ENCODE assay signal across 12 cellular contexts in genomic region chr1:215631489-215631888, GRCh38.
DNase-seq lines count a peak whose midpoint lies in the region; ATAC-seq and TF ChIP-seq lines count a peak whose summit lies in the region.
"Had no signal": no experiment of that assay in that cellular context is flagged by ENCODE, and none has a peak within 500 bp of the region (broad histone marks: within the 10 kb centered on the region; RNA-seq: fewer than 3 reads in every experiment).

No MANE protein-coding gene starts in this region.

- POLR2A ChIA-PET in IMR-90 (lab: Charles Lee; ENCODE audit: unreplicated experiment) = no interaction called here
- POLR2A ChIA-PET in naive thymus-derived CD4-positive, alpha-beta T cell (lab: Charles Lee) = no interaction called here

- peak; percentile 64 for DNase-seq in ACHN
- peak; percentile 74 for DNase-seq in IMR-90
- peak; percentile 48 for DNase-seq in NCI-H748 treated with DMSO at 0.1 percent for 48 hours (lab: John Stamatoyannopoulos, UW)
- peak; percentile 5 for DNase-seq in cerebellum (ENCODE audit: low spot score)
- DNase-seq in naive thymus-derived CD4-positive, alpha-beta T cell = no peak
- no peak for DNase-seq in Peyer's patch
- no peak for DNase-seq in NK-92 treated with Interleukin-12 subunit alpha and Interleukin-12 subunit beta, amount 100 ng/mL, for 24 hours (lab: John Stamatoyannopoulos, UW)
- DNase-seq: left lung had no signal

- CTCF ChIA-PET in IMR-90 (lab: Yijun Ruan, JAX) = interaction anchor here (0.6 kb wide), 1 partner anchor 453 kb away, joined by 6 read pairs; no protein-coding TSS in a partner anchor
- CTCF ChIA-PET in naive thymus-derived CD4-positive, alpha-beta T cell (lab: Charles Lee) = no interaction called here

- H3K14ac ChIP-seq in IMR-90 (replicated peaks; ENCODE audit: low read depth, low read length) = no peak overlapping the region

- no peak overlapping the region for H3K56ac ChIP-seq in IMR-90 (ENCODE audit: extremely low read depth, insufficient read depth, low read length)

- no peak overlapping the region for H4K91ac ChIP-seq in IMR-90 (ENCODE audit: insufficient read depth, low read depth, low read length)

- peak overlapping the region; percentile 9 for H3K4me2 ChIP-seq in IMR-90 (ENCODE audit: low read depth, low read length)
- H3K4me2 ChIP-seq: BLaER1 had no signal

- H3K9me3 ChIP-seq in IMR-90 (ENCODE audit: control insufficient read depth, insufficient read depth, low read length) (no peaks in the 10 kb centered on the region), Peyer's patch (no peaks in the 10 kb centered on the region)
- H3K9me3 ChIP-seq in naive thymus-derived CD4-positive, alpha-beta T cell (ENCODE audit: control insufficient read depth in 2 of 3, low read length in 3 of 3) = no peaks in the 10 kb centered on the region
- H3K9me3 ChIP-seq: BLaER1, esophagus muscularis mucosa, left lung had no signal

- ATAC-seq in IMR-90 (ENCODE audit: low read depth) = peak; percentile 68
- ATAC-seq in naive thymus-derived CD4-positive, alpha-beta T cell = no peak
- no peak for ATAC-seq in HG03280 (IDR thresholded peaks at IDR 0.05; ENCODE audit: unreplicated experiment)
- ATAC-seq: left lung had no signal

- no peak overlapping the region for H3K27ac Mint-ChIP-seq in naive thymus-derived CD4-positive, alpha-beta T cell
- H3K27ac Mint-ChIP-seq: activated naive CD4-positive, alpha-beta T cell treated with anti-CD3 and anti-CD28 coated beads, Interleukin-2, amount 50 U/mL, for 24 hours had no signal

- H2AFZ ChIP-seq in IMR-90 (replicated peaks; ENCODE audit: low read length, poor library complexity) = peak overlapping the region; percentile 57

- in situ Hi-C loops in ACHN (cut with HindIII; ENCODE audit: low pct_ligation_motif_present, low pct_unique_long_range_greater_than_20kb, low sequenced_read_pairs) = no loop called here
- in situ Hi-C loops in IMR-90 (cut with MboI; ENCODE audit: low sequenced_read_pairs) = no loop called here

- H2AK9ac ChIP-seq in IMR-90 (replicated peaks; ENCODE audit: low read depth, low read length, poor library complexity) = no peak overlapping the region

- no peak overlapping the region for H2BK20ac ChIP-seq in IMR-90 (ENCODE audit: low read depth, low read length)

- dilution Hi-C loops in IMR-90 (cut with HindIII; ENCODE audit: low sequenced_read_pairs, unreplicated experiment) = no loop called here

- H3K4me3 ChIP-seq in IMR-90 (ENCODE audit: insufficient read depth, low read depth, low read length) (no peak overlapping the region), Peyer's patch (no peak overlapping the region)
- no peak overlapping the region for H3K4me3 ChIP-seq in naive thymus-derived CD4-positive, alpha-beta T cell (ENCODE audit: low read length)
- H3K4me3 ChIP-seq: BLaER1, esophagus muscularis mucosa, left lung had no signal

- peaks cover 0 to 33% (median 7%) of the 10 kb centered on the region in 5 donors for H3K27me3 Mint-ChIP-seq in naive thymus-derived CD4-positive, alpha-beta T cell

- no peak for TF ChIP-seq RAD21 in IMR-90 (IDR thresholded peaks at IDR 0.05; ENCODE audit: low read length)

- H4K5ac ChIP-seq in IMR-90 (ENCODE audit: low read depth, low read length) = no peak overlapping the region

- no peak overlapping the region for H3K27ac ChIP-seq in IMR-90 (ENCODE audit: insufficient read depth, low read length)
- no peak overlapping the region for H3K27ac ChIP-seq in naive thymus-derived CD4-positive, alpha-beta T cell (ENCODE audit: low read depth, low read length)
- no peak overlapping the region for H3K27ac ChIP-seq in Peyer's patch
- H3K27ac ChIP-seq: BLaER1, esophagus muscularis mucosa, left lung had no signal

- no peaks in the 10 kb centered on the region for H3K4me1 Mint-ChIP-seq in naive thymus-derived CD4-positive, alpha-beta T cell
- H3K4me1 Mint-ChIP-seq: activated naive CD4-positive, alpha-beta T cell treated with anti-CD3 and anti-CD28 coated beads, Interleukin-2, amount 50 U/mL, for 24 hours had no signal

- no TSS peak for BruUV-seq in IMR-90 (replicated peaks; lab: Mats Ljungman, UMichigan)

- H3K36me3 ChIP-seq in IMR-90 (ENCODE audit: control insufficient read depth, insufficient read depth, low read length) = no peaks in the 10 kb centered on the region
- no peaks in the 10 kb centered on the region for H3K36me3 ChIP-seq in naive thymus-derived CD4-positive, alpha-beta T cell (ENCODE audit: control insufficient read depth in 2 of 3, insufficient read depth in 3 of 3, low read length in 3 of 3)
- H3K36me3 ChIP-seq in Peyer's patch = no peaks in the 10 kb centered on the region
- H3K36me3 ChIP-seq: BLaER1, esophagus muscularis mucosa, left lung had no signal

- no peaks in the 10 kb centered on the region for H3K36me3 Mint-ChIP-seq in naive thymus-derived CD4-positive, alpha-beta T cell
- H3K36me3 Mint-ChIP-seq: activated naive CD4-positive, alpha-beta T cell treated with anti-CD3 and anti-CD28 coated beads, Interleukin-2, amount 50 U/mL, for 24 hours had no signal

- peaks cover 6% of the 10 kb centered on the region for H3K4me1 ChIP-seq in IMR-90 (ENCODE audit: control insufficient read depth, insufficient read depth, low read length)
- no peaks in the 10 kb centered on the region for H3K4me1 ChIP-seq in naive thymus-derived CD4-positive, alpha-beta T cell (ENCODE audit: control insufficient read depth in 2 of 2, insufficient read depth in 2 of 2, low read length in 2 of 2)
- peaks cover 0 to 7% (median 0%) of the 10 kb centered on the region in 4 donors for H3K4me1 ChIP-seq in Peyer's patch
- H3K4me1 ChIP-seq: BLaER1, left lung had no signal

- no peak for TF ChIP-seq CTCF in IMR-90 (conservative IDR thresholded peaks at IDR 0.05; ENCODE audit: low read depth, low read length)
- no peak for TF ChIP-seq CTCF in Peyer's patch (IDR thresholded peaks at IDR 0.05)

- no peaks in the 10 kb centered on the region for H3K79me1 ChIP-seq in IMR-90 (ENCODE audit: low read depth in 1 of 2, low read length in 2 of 2)

- peaks cover 4% of the 10 kb centered on the region for H3K9me1 ChIP-seq in IMR-90 (ENCODE audit: insufficient read depth, low read length)

- no peak overlapping the region for H3K18ac ChIP-seq in IMR-90 (ENCODE audit: low read depth, low read length)

- intact Hi-C loops in IMR-90 (cut with micrococcal nuclease) = no loop called here
- intact Hi-C loops in naive thymus-derived CD4-positive, alpha-beta T cell (cut with micrococcal nuclease) = no loop called here

- no peak overlapping the region for H4K8ac ChIP-seq in IMR-90 (ENCODE audit: low read depth in 2 of 2, low read length in 2 of 2)

- no peak overlapping the region for H2BK15ac ChIP-seq in IMR-90 (ENCODE audit: low read depth, low read length)

- H3K9me3 Mint-ChIP-seq in naive thymus-derived CD4-positive, alpha-beta T cell = peaks cover 0 to 4% (median 0%) of the 10 kb centered on the region in 11 donors
- H3K9me3 Mint-ChIP-seq: activated naive CD4-positive, alpha-beta T cell treated with anti-CD3 and anti-CD28 coated beads, Interleukin-2, amount 50 U/mL, for 24 hours had no signal

- H3K9ac ChIP-seq in IMR-90 (ENCODE audit: low read depth, low read length) = no peak overlapping the region
- H3K9ac ChIP-seq: BLaER1 had no signal

- H3K4me3 Mint-ChIP-seq in naive thymus-derived CD4-positive, alpha-beta T cell = no peak overlapping the region
- H3K4me3 Mint-ChIP-seq: activated naive CD4-positive, alpha-beta T cell treated with anti-CD3 and anti-CD28 coated beads, Interleukin-2, amount 50 U/mL, for 24 hours had no signal

- no CpG with 5 or more reads among the region's 3 CpGs for WGBS in IMR-90 (ENCODE audit: extremely low coverage in 2 of 2, insufficient read length in 1 of 2), 2 experiments

- no peak overlapping the region for H2BK5ac ChIP-seq in IMR-90 (ENCODE audit: low read depth, low read length, poor library complexity, severe bottlenecking)

- no peak overlapping the region; the same call in 1 of the 2 replicates for H2AK5ac ChIP-seq in IMR-90 (ENCODE audit: low read depth, low read length)

- no peaks in the 10 kb centered on the region for H4K20me1 ChIP-seq in IMR-90 (ENCODE audit: insufficient read depth, low read length)
- H4K20me1 ChIP-seq: BLaER1 had no signal

- H3K4ac ChIP-seq in IMR-90 (ENCODE audit: low read depth, low read length) = no peak overlapping the region

- H2BK120ac ChIP-seq in IMR-90 (ENCODE audit: low read depth, low read length) = 0 out of 2 replicates have a peak overlapping the region, but pooled peaks have one; percentile 6

- TF ChIP-seq POLR2A in IMR-90 (IDR thresholded peaks at IDR 0.05; ENCODE audit: low read depth, low read length) = no peak
- no peak for TF ChIP-seq POLR2A in Peyer's patch (IDR thresholded peaks at IDR 0.05)

- no peak overlapping the region for H3K23ac ChIP-seq in IMR-90 (ENCODE audit: low read depth, low read length)

- H3K27me3 ChIP-seq in IMR-90 (ENCODE audit: control insufficient read depth, insufficient read depth, low read length) (no peaks in the 10 kb centered on the region), Peyer's patch (no peaks in the 10 kb centered on the region)
- H3K27me3 ChIP-seq in naive thymus-derived CD4-positive, alpha-beta T cell (ENCODE audit: control insufficient read depth in 2 of 2, insufficient read depth in 2 of 2, low read length in 2 of 2) = no peaks in the 10 kb centered on the region
- H3K27me3 ChIP-seq: BLaER1, esophagus muscularis mucosa, left lung had no signal

TF ChIP-seq in IMR-90, 13 proteins besides CTCF, POLR2A, EP300 and RAD21 (continues in another document):
- TF ChIP-seq CEBPB (IDR thresholded peaks at IDR 0.05; ENCODE audit: low read depth, low read length) = no peak
- no peak for TF ChIP-seq NFE2L2 (IDR thresholded peaks at IDR 0.05; ENCODE audit: low read depth, low read length)
- no peak for TF ChIP-seq CHD1 (IDR thresholded peaks at IDR 0.05; ENCODE audit: low read depth, low read length)
- no peak for TF ChIP-seq SMC3 (IDR thresholded peaks at IDR 0.05; ENCODE audit: low read depth, low read length)
- no peak for TF ChIP-seq MXI1 (IDR thresholded peaks at IDR 0.05; ENCODE audit: borderline replicate concordance, low read depth, low read length)
- TF ChIP-seq MAZ (IDR thresholded peaks at IDR 0.05; ENCODE audit: borderline replicate concordance, low read depth, low read length) = no peak
- no peak for TF ChIP-seq RCOR1 (IDR thresholded peaks at IDR 0.05; ENCODE audit: insufficient replicate concordance, low read length)
- no peak for TF ChIP-seq FOS (IDR thresholded peaks at IDR 0.05; ENCODE audit: low read depth, low read length)
- no peak for TF ChIP-seq BHLHE40 (IDR thresholded peaks at IDR 0.05; ENCODE audit: low read depth, low read length)
- TF ChIP-seq ELK1 (IDR thresholded peaks at IDR 0.05; ENCODE audit: borderline replicate concordance, low read depth, low read length) = no peak

Comparison
In these comparisons a context has a peak if more than half of its experiments do, and no peak if none do; other contexts are left out.
1. DNase-seq: peak in ACHN (single experiment), IMR-90 (single experiment), NCI-H748 treated with DMSO at 0.1 percent for 48 hours (single experiment) and cerebellum (single experiment); none in naive thymus-derived CD4-positive, alpha-beta T cell (0 of 9), Peyer's patch (0 of 3) and NK-92 treated with Interleukin-12 subunit alpha and Interleukin-12 subunit beta, amount 100 ng/mL, for 24 hours (single experiment).